ENCODE assay signal across 25 cellular contexts in the genomic region with DNA sequence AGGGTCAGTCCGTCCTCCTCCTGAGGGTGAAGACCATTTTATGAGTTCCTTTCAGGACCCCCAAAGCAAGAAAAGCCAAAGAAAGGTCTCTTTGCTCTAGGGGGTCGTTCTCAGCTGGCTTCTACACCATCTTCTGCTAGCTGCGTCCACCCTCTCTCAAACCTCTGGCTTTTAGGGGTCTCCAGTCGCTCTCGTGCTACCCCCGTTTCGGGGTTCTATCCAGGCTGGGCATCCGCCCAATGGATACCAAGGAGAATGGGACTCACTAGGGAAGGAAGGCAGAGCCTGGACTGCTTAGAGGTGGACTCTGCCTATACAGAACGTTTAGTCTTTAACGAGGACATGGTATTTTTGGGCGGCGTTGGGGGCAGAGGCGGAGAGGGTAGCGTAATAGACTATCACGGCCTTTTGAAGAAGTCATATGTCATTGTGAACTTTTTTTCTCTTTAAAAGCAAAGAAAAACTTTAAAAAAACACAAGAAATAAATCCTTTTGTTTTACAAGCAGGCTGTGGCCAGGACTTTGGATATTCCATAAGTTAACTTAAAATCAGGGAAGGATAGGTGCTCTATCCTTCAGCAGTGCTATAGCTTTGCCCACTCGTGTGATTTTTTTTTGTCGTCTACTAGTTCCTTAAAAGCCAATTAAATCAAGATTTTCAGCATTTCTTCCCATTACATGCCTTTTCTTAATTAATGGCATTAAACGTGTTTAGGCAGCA. TPM values are rescaled to one million over a fixed set of nuclear protein-coding genes. Genes with fewer than 3 reads are reported as not detected.
DNase-seq lines count a peak whose midpoint lies in the region; ATAC-seq, FAIRE-seq and TF ChIP-seq lines count a peak whose summit lies in the region.
"Had no signal": no experiment of that assay in that cellular context is flagged by ENCODE, and none has a peak within 500 bp of the region (broad histone marks: within the 10 kb centered on the region; RNA-seq: fewer than 3 reads in every experiment).

No MANE protein-coding gene starts in this region.

- H3K36me3 ChIP-seq in BLaER1 (no peaks in the 10 kb centered on the region), astrocyte (ENCODE audit: insufficient read depth, low read length) (no peaks in the 10 kb centered on the region), mesenchymal stem cell (ENCODE audit: control insufficient read depth in 1 of 2, insufficient read depth in 2 of 2, low read depth in 1 of 2, low read length in 2 of 2) (no peaks in the 10 kb centered on the region), prostate gland (no peaks in the 10 kb centered on the region)

- no peaks in the 10 kb centered on the region for H3K4me1 ChIP-seq in BLaER1
- peaks cover 3% of the 10 kb centered on the region for H3K4me1 ChIP-seq in astrocyte (ENCODE audit: insufficient read depth, low read length)
- H3K4me1 ChIP-seq in mesenchymal stem cell (ENCODE audit: control insufficient read depth, insufficient read depth, low read depth, low read length): peaks cover 28% of the 10 kb centered on the region
- no peaks in the 10 kb centered on the region for H3K4me1 ChIP-seq in prostate gland (replicated peaks)

- TF ChIP-seq CTCF in AG04450 (IDR thresholded peaks at IDR 0.05; ENCODE audit: low read depth, low read length) (no peak), astrocyte (IDR thresholded peaks at IDR 0.05; ENCODE audit: insufficient read depth, low read depth, low read length) (no peak), prostate gland (IDR thresholded peaks at IDR 0.05) (no peak), CD14-positive monocyte (IDR thresholded peaks at IDR 0.05) (no peak)

- no peak for ATAC-seq in HG03108 (IDR thresholded peaks at IDR 0.05; ENCODE audit: unreplicated experiment)
- ATAC-seq: HepG2, psoas muscle had no signal

- H4K20me1 ChIP-seq in BLaER1 (no peaks in the 10 kb centered on the region), astrocyte (ENCODE audit: insufficient read depth, low read length) (peaks cover 3% of the 10 kb centered on the region)

- no peak for TF ChIP-seq POLR2A in prostate gland (IDR thresholded peaks at IDR 0.05)

- H3K27ac Mint-ChIP-seq in astrocyte (ENCODE audit: unreplicated experiment) (peak overlapping the region; percentile 69), CD14-positive monocyte (no peak overlapping the region)

- no peak overlapping the region for H2AFZ ChIP-seq in astrocyte (ENCODE audit: low read depth, low read length)
- no peak overlapping the region for H2AFZ ChIP-seq in mesenchymal stem cell (ENCODE audit: low read depth, low read length)

- no peak overlapping the region for H2AK5ac ChIP-seq in mesenchymal stem cell (ENCODE audit: low read length, severe bottlenecking)

- no peaks in the 10 kb centered on the region for H3K79me1 ChIP-seq in mesenchymal stem cell (replicated peaks; ENCODE audit: low read length, poor library complexity, severe bottlenecking)

- H2BK12ac ChIP-seq in mesenchymal stem cell (ENCODE audit: low read length in 2 of 2): no peak overlapping the region

- H3K23ac ChIP-seq in mesenchymal stem cell (ENCODE audit: low read length in 2 of 2): no peak overlapping the region

- no peak overlapping the region for H3K4ac ChIP-seq in mesenchymal stem cell (ENCODE audit: low read depth in 1 of 2, low read length in 2 of 2)

- H4K8ac ChIP-seq in mesenchymal stem cell (ENCODE audit: low read length): no peak overlapping the region

- H2BK15ac ChIP-seq in mesenchymal stem cell (ENCODE audit: low read depth, poor library complexity, severe bottlenecking): no peak overlapping the region

- H3K36me3 Mint-ChIP-seq in astrocyte (ENCODE audit: low read depth, unreplicated experiment) (peaks cover 20% of the 10 kb centered on the region), CD14-positive monocyte (peaks cover 0 to 7% of the 10 kb centered on the region in 2 donors)

- H3K4me2 ChIP-seq in BLaER1 (no peak overlapping the region), astrocyte (ENCODE audit: low read length) (no peak overlapping the region), mesenchymal stem cell (ENCODE audit: low read length, poor library complexity, severe bottlenecking) (no peak overlapping the region)

- H2BK120ac ChIP-seq in mesenchymal stem cell (ENCODE audit: low read depth, low read length): no peak overlapping the region

- H3K9me3 ChIP-seq in AG04450 (ENCODE audit: control insufficient read depth, insufficient read depth, low read length) (peaks cover 11% of the 10 kb centered on the region), BLaER1 (peaks cover 83% of the 10 kb centered on the region), astrocyte (ENCODE audit: insufficient read depth, low read depth, low read length) (peaks cover 12% of the 10 kb centered on the region), mesenchymal stem cell (ENCODE audit: control insufficient read depth, low read length) (no peaks in the 10 kb centered on the region), prostate gland (no peaks in the 10 kb centered on the region)
- H3K9me3 ChIP-seq: psoas muscle had no signal

- H3K4me3 Mint-ChIP-seq in astrocyte (ENCODE audit: unreplicated experiment) (no peak overlapping the region), CD14-positive monocyte (peak overlapping the region in 1 of 2 donors; percentile 77)

- CTCF ChIA-PET in AG04450 (lab: Charles Lee): interaction anchor here (0.5 kb wide), 1 partner anchor 334 kb away, joined by 3 read pairs; no protein-coding TSS in a partner anchor

- H3K14ac ChIP-seq in mesenchymal stem cell (ENCODE audit: low read length in 2 of 2): no peak overlapping the region

- intact Hi-C loops in prostate gland (cut with DNase I): loop anchor here (5.0 to 10.0 kb wide), 3 partner anchors 652 to 1305 kb away; no protein-coding TSS in a partner anchor
- intact Hi-C loops in CD14-positive monocyte (cut with micrococcal nuclease): loop anchor here in 1 of 2 donors (5.0 kb wide), 1 partner anchor 652 kb away; no protein-coding TSS in a partner anchor

- H3K9me3 Mint-ChIP-seq in astrocyte (ENCODE audit: unreplicated experiment): peaks cover 61% of the 10 kb centered on the region
- H3K9me3 Mint-ChIP-seq in CD14-positive monocyte: peaks cover 0 to 56% (median 17%) of the 10 kb centered on the region in 7 donors
- H3K9me3 Mint-ChIP-seq: neural crest cell had no signal

- no peak overlapping the region for H3K18ac ChIP-seq in mesenchymal stem cell (ENCODE audit: low read depth in 1 of 2, low read length in 2 of 2)

- H3K4me1 Mint-ChIP-seq in astrocyte (ENCODE audit: low read depth, unreplicated experiment) (peaks cover 7% of the 10 kb centered on the region), CD14-positive monocyte (peaks cover 13% of the 10 kb centered on the region)

- 4% methylated on average over 12 of the region's 18 CpGs for WGBS in mesenchymal stem cell
- WGBS in prostate gland: 28% methylated on average over 18 of the region's 18 CpGs

- H3K27me3 ChIP-seq in AG04450 (ENCODE audit: control insufficient read depth, insufficient read depth, low read length): peaks cover 95% of the 10 kb centered on the region
- peaks cover 100% of the 10 kb centered on the region for H3K27me3 ChIP-seq in BLaER1
- H3K27me3 ChIP-seq in astrocyte (ENCODE audit: insufficient read depth, low read length): peaks cover 94% of the 10 kb centered on the region
- peaks cover 59 to 87% of the 10 kb centered on the region in 2 experiments for H3K27me3 ChIP-seq in mesenchymal stem cell (ENCODE audit: control insufficient read depth in 1 of 2, insufficient read depth in 1 of 2, low read length in 2 of 2)
- H3K27me3 ChIP-seq in prostate gland (replicated peaks; ENCODE audit: insufficient read depth): peaks cover 73% of the 10 kb centered on the region

- H3K9ac ChIP-seq in BLaER1 (no peak overlapping the region), astrocyte (ENCODE audit: low read length) (no peak overlapping the region), mesenchymal stem cell (ENCODE audit: low read length) (no peak overlapping the region)

- no peaks in the 10 kb centered on the region for H3K79me2 ChIP-seq in astrocyte (ENCODE audit: insufficient read depth, low read length)

- no peak overlapping the region for H4K91ac ChIP-seq in mesenchymal stem cell (ENCODE audit: low read length)

- no peak overlapping the region for H2BK5ac ChIP-seq in mesenchymal stem cell (ENCODE audit: low read depth, low read length, poor library complexity, severe bottlenecking)

- H3K27me3 Mint-ChIP-seq in astrocyte (ENCODE audit: low read depth, unreplicated experiment) (peaks cover 87% of the 10 kb centered on the region), CD14-positive monocyte (ENCODE audit: low read depth in 3 of 3) (peaks cover 96 to 100% (median 99%) of the 10 kb centered on the region in 3 donors)

- H3K4me3 ChIP-seq in AG04450 (ENCODE audit: low read depth, low read length) (no peak overlapping the region), BLaER1 (peak overlapping the region; percentile 30; the same call in 1 of the 2 replicates), astrocyte (ENCODE audit: insufficient read depth, low read depth, low read length) (no peak overlapping the region), mesenchymal stem cell (ENCODE audit: insufficient read depth in 1 of 2, low read depth in 1 of 2, low read length in 2 of 2) (no peak overlapping the region), prostate gland (no peak overlapping the region)
- H3K4me3 ChIP-seq: psoas muscle had no signal

- DNase-seq in AG04450 (ENCODE audit: low read depth, low spot score) (no peak), astrocyte (ENCODE audit: low read depth) (no peak), mesenchymal stem cell (peak; percentile 18), prostate gland (ENCODE audit: low spot score) (no peak), CD14-positive monocyte (ENCODE audit: low spot score) (no peak)
- no peak for DNase-seq in stimulated activated CD4-positive, alpha-beta T cell treated with anti-CD3 and anti-CD28 coated beads, Interleukin-2, amount 100 ng/mL, for 48 hours
- DNase-seq: amygdala; caudate nucleus; DMS79 treated with DMSO at 0.1 percent for 48 hours; HCEC 1CT; hypothalamus; midbrain; NCI-H1105 treated with DMSO at 0.1 percent for 48 hours; NCI-H2081; psoas muscle; SHP77 treated with DMSO at 0.1 percent for 48 hours; stimulated activated CD8-positive, alpha-beta memory T cell treated with anti-CD3 and anti-CD28 coated beads, Interleukin-4, amount 100 ng/mL, for 48 hours had no signal

- H3K27ac ChIP-seq in AG04450 (ENCODE audit: low read depth, low read length) (peak overlapping the region; percentile 11), BLaER1 (no peak overlapping the region), astrocyte (ENCODE audit: low read depth, low read length) (no peak overlapping the region), mesenchymal stem cell (ENCODE audit: low read length, poor library complexity, severe bottlenecking) (no peak overlapping the region), prostate gland (no peak overlapping the region)
- H3K27ac ChIP-seq: psoas muscle had no signal

- no peak for FAIRE-seq in astrocyte (lab: Jason Lieb, UNC)
- FAIRE-seq: HepG2 had no signal

- POLR2A ChIA-PET in AG04450 (lab: Yijun Ruan, JAX): no interaction called here

RNA-seq across cellular contexts. Expression of a gene that starts 7.1 kb away (rescaled TPM):
- polyA plus RNA-seq in AG04450 (2011; rRNA removed) (0.05 and 0.07 TPM in 2 replicates), CD14-positive monocyte (not detected)
- not detected in 2 replicates for polyA minus RNA-seq in AG04450 (2011; rRNA and poly(A)+ RNA removed)
- total RNA-seq in astrocyte (3.8 and 4.2 TPM in 2 replicates), prostate gland (1 to 10 TPM; 2.0 to 2.3 TPM)
- polyA plus RNA-seq in mesenchymal stem cell (2013, experiment 1 of 2): 26.4 TPM
- 25.9 TPM for polyA plus RNA-seq in mesenchymal stem cell (2013, experiment 2 of 2)
- total RNA-seq: activated T-helper 2 cell treated with anti-CD3 and anti-CD28 coated beads, Interferon-gamma antibody, Interleukin-2, Interleukin-4, amounts not matched to agents 10 μg/mL and 5 μg/mL and 100 μg/mL, durations not matched to agents 14 hours and 24 hours and 36 hours; dermis microvascular lymphatic vessel endothelial cell; HepG2; T-helper 1 cell treated with Interleukin-12 subunit alpha and Interleukin-12 subunit beta and Interleukin-4 antibody, amounts not matched to agents 30 ng/mL and 1 ng/mL, for 36 hours; ureter had no signal
- polyA plus RNA-seq: HepG2 had no signal
